Comparison of ENCODE assay signal across 18 cellular contexts in genomic region chr6:72425003-72425681, GRCh38.
DNase-seq lines count a peak whose midpoint lies in the region; ATAC-seq, FAIRE-seq and TF ChIP-seq lines count a peak whose summit lies in the region.
"Had no signal": no experiment of that assay in that cellular context is flagged by ENCODE, and none has a peak within 500 bp of the region (broad histone marks: within the 10 kb centered on the region; RNA-seq: fewer than 3 reads in every experiment).

No MANE protein-coding gene starts in this region.

- no peaks in the 10 kb centered on the region for H3K36me3 ChIP-seq in BJ (ENCODE audit: control insufficient read depth, insufficient read depth, low read length)
- H3K36me3 ChIP-seq in K562 (ENCODE audit: control insufficient read depth, insufficient read depth, low read length) = no peaks in the 10 kb centered on the region
- no peaks in the 10 kb centered on the region for H3K36me3 ChIP-seq in keratinocyte (ENCODE audit: control insufficient read depth in 2 of 2, extremely low read depth in 1 of 2, insufficient read depth in 2 of 2, low read length in 2 of 2)
- H3K36me3 ChIP-seq in right lobe of liver = no peaks in the 10 kb centered on the region
- no peaks in the 10 kb centered on the region for H3K36me3 ChIP-seq in uterus
- H3K36me3 ChIP-seq: left ventricle myocardium inferior had no signal

- CTCF ChIA-PET in BJ (lab: Yijun Ruan, JAX) = interaction anchor here (1.3 to 4.5 kb wide), 4 partner anchors 13 to 191 kb away, joined by 3 to 22 read pairs (median 4); no protein-coding TSS in a partner anchor
- CTCF ChIA-PET in K562 (lab: Yijun Ruan, JAX; ENCODE audit: low intra/inter-chr PET ratio) = no interaction called here

- H3K27ac ChIP-seq in K562 (ENCODE audit: extremely low read depth, low read depth, low read length) (no peak overlapping the region), keratinocyte (ENCODE audit: control insufficient read depth, insufficient read depth, low read length) (peak overlapping the region; percentile 10), right lobe of liver (no peak overlapping the region), uterus (no peak overlapping the region)
- H3K27ac ChIP-seq: C4-2B, left ventricle myocardium inferior had no signal

- WGBS in K562 (ENCODE audit: insufficient coverage, low coverage, missing lambda C conversion rate) = 46% methylated on average over 4 of the region's 4 CpGs
- 31% methylated on average over 4 of the region's 4 CpGs for WGBS in right lobe of liver (ENCODE audit: insufficient coverage, low coverage, low lambda C conversion rate, missing lambda C conversion rate)

- FAIRE-seq in K562 (lab: Jason Lieb, UNC) (no peak), keratinocyte (lab: Jason Lieb, UNC) (peak; percentile 85), GM19239 (lab: Jason Lieb, UNC) (no peak)
- FAIRE-seq: GM12892 had no signal

- in situ Hi-C loops in K562 (cut with MboI) = no loop called here

- no peak for TF ChIP-seq CTCF in BJ (IDR thresholded peaks at IDR 0.05; ENCODE audit: insufficient read depth, low read depth, low read length)
- no peak for TF ChIP-seq CTCF in K562 (IDR thresholded peaks at IDR 0.05 in 2 of 3, conservative IDR thresholded peaks at IDR 0.05 in 1 of 3; ENCODE audit: insufficient read depth in 2 of 3, low read depth in 1 of 3, low read length in 3 of 3)
- TF ChIP-seq CTCF in keratinocyte (optimal IDR thresholded peaks at IDR 0.05 in 1 of 3, IDR thresholded peaks at IDR 0.05 in 1 of 3, conservative IDR thresholded peaks at IDR 0.05 in 1 of 3; ENCODE audit: extremely low read depth in 1 of 3, insufficient read depth in 2 of 3, low read length in 3 of 3) = no peak
- TF ChIP-seq CTCF in right lobe of liver (IDR thresholded peaks at IDR 0.05) = no peak
- TF ChIP-seq CTCF in uterus (IDR thresholded peaks at IDR 0.05) = no peak

- ATAC-seq in K562 = no peak
- ATAC-seq in HG03442 (IDR thresholded peaks at IDR 0.05; ENCODE audit: unreplicated experiment) = no peak
- no peak for ATAC-seq in right lobe of liver
- ATAC-seq: activated CD4-positive, CD25-positive, alpha-beta regulatory T cell treated with anti-CD3 and anti-CD28 coated beads, Interleukin-2, amount 50 U/mL, for 24 hours; activated naive CD4-positive, alpha-beta T cell treated with anti-CD3 and anti-CD28 coated beads, Interleukin-2, amount 50 U/mL, for 72 hours had no signal

- H3K9ac ChIP-seq in K562 (ENCODE audit: insufficient read depth in 1 of 2, low read depth in 2 of 2, low read length in 2 of 2) = no peak overlapping the region
- no peak overlapping the region for H3K9ac ChIP-seq in keratinocyte (ENCODE audit: control insufficient read depth, extremely low read depth, insufficient read depth, low read length)

- H3K4me1 ChIP-seq in K562 (replicated peaks in 1 of 2; ENCODE audit: control insufficient read depth in 2 of 2, insufficient read depth in 2 of 2, low read length in 2 of 2) (peaks cover 0 to 11% of the 10 kb centered on the region in 2 experiments; a peak in 3 of 5 replicates), keratinocyte (ENCODE audit: control insufficient read depth, extremely low read depth, insufficient read depth, low read length) (peaks cover 41% of the 10 kb centered on the region), right lobe of liver (no peaks in the 10 kb centered on the region), uterus (no peaks in the 10 kb centered on the region)
- H3K4me1 ChIP-seq: left ventricle myocardium inferior had no signal

- no peak for TF ChIP-seq EP300 in K562 (IDR thresholded peaks at IDR 0.05; ENCODE audit: low read length)

- peak overlapping the region; percentile 39; the same call in 1 of the 2 replicates for H2AFZ ChIP-seq in K562 (ENCODE audit: low read depth, low read length)
- H2AFZ ChIP-seq in keratinocyte (ENCODE audit: control insufficient read depth, low read length) = peak overlapping the region; percentile 10

- no peak overlapping the region for H3K4me2 ChIP-seq in K562 (ENCODE audit: insufficient read depth, low read length)
- peak overlapping the region; percentile 23 for H3K4me2 ChIP-seq in keratinocyte (ENCODE audit: control insufficient read depth, extremely low read depth, insufficient read depth, low read depth, low read length)

- H3K79me2 ChIP-seq in K562 (ENCODE audit: control insufficient read depth, insufficient read depth, low read length) (no peaks in the 10 kb centered on the region), keratinocyte (ENCODE audit: control insufficient read depth, insufficient read depth, low read length) (no peaks in the 10 kb centered on the region)

- dilution Hi-C loops in keratinocyte (cut with MboI; ENCODE audit: extremely low pct_ligation_motif_present, low sequenced_read_pairs) = loop anchor here (25.0 kb wide), 1 partner anchor 137 kb away; no protein-coding TSS in a partner anchor

- TF ChIP-seq RAD21 in K562 (CRISPR knock-in tag; conservative IDR thresholded peaks at IDR 0.05 in 1 of 2, IDR thresholded peaks at IDR 0.05 in 1 of 2) = no peak

- DNase-seq in BJ (ENCODE audit: low read depth) = peak; percentile 94
- peak; percentile 84 for DNase-seq in M059J (ENCODE audit: low read depth)
- no peak for DNase-seq in K562 (ENCODE audit: extremely low read depth in 1 of 4, low spot score in 3 of 4)
- DNase-seq in keratinocyte (ENCODE audit: low read depth, low spot score) = peak; percentile 45
- no peak for DNase-seq in GM19239 (ENCODE audit: insufficient read length, low spot score)
- DNase-seq in right lobe of liver = no peak
- DNase-seq in uterus = no peak
- DNase-seq: activated CD8-positive, alpha-beta memory T cell treated with anti-CD3 and anti-CD28 coated beads, Interleukin-2, amount 50 U/mL, for 48 hours; DND-41; left ventricle myocardium inferior; naive B cell; NCI-H510A treated with DMSO at 0.1 percent for 48 hours; posterior cingulate gyrus had no signal

- intact Hi-C loops in K562 (cut with micrococcal nuclease) = no loop called here
- intact Hi-C loops in right lobe of liver (cut with DNase I) = no loop called here
- intact Hi-C loops in uterus (cut with DNase I; ENCODE audit: low total_unique reads) = no loop called here

- H3K9me1 ChIP-seq in K562 (ENCODE audit: control insufficient read depth, insufficient read depth, low read length) (no peaks in the 10 kb centered on the region), keratinocyte (ENCODE audit: control insufficient read depth, extremely low read depth, insufficient read depth, low read length) (no peaks in the 10 kb centered on the region)

- POLR2A ChIA-PET in BJ (lab: Charles Lee) (no interaction called here), K562 (lab: Yijun Ruan, JAX) (no interaction called here)

- H3K9me3 ChIP-seq in K562 (replicated peaks; ENCODE audit: control insufficient read depth, insufficient read depth, low read depth, low read length) (no peaks in the 10 kb centered on the region), keratinocyte (ENCODE audit: control insufficient read depth, low read depth, low read length) (no peaks in the 10 kb centered on the region), right lobe of liver (no peaks in the 10 kb centered on the region), uterus (no peaks in the 10 kb centered on the region)
- H3K9me3 ChIP-seq: left ventricle myocardium inferior had no signal

- H4K20me1 ChIP-seq in K562 (replicated peaks; ENCODE audit: control insufficient read depth, insufficient read depth, low read length) = no peaks in the 10 kb centered on the region
- no peaks in the 10 kb centered on the region for H4K20me1 ChIP-seq in keratinocyte (ENCODE audit: control insufficient read depth, extremely low read depth, insufficient read depth, low read length)

- TF ChIP-seq POLR2A in K562 (conservative IDR thresholded peaks at IDR 0.05) (no peak), right lobe of liver (IDR thresholded peaks at IDR 0.05) (no peak), uterus (IDR thresholded peaks at IDR 0.05) (no peak)

- H3K4me3 ChIP-seq in BJ (ENCODE audit: low read depth, low read length) = no peak overlapping the region
- no peak overlapping the region for H3K4me3 ChIP-seq in K562
- H3K4me3 ChIP-seq in keratinocyte (ENCODE audit: control insufficient read depth in 2 of 3, extremely low read depth in 1 of 3, insufficient read depth in 2 of 3, low read depth in 1 of 3, low read length in 3 of 3) = peak overlapping the region in 1 of 3 experiments; percentile 48
- H3K4me3 ChIP-seq in right lobe of liver = no peak overlapping the region
- no peak overlapping the region for H3K4me3 ChIP-seq in uterus
- H3K4me3 ChIP-seq: left ventricle myocardium inferior had no signal

- H3K27me3 ChIP-seq in BJ (ENCODE audit: control insufficient read depth, insufficient read depth, low read length) = no peaks in the 10 kb centered on the region
- no peaks in the 10 kb centered on the region for H3K27me3 ChIP-seq in K562 (ENCODE audit: control insufficient read depth in 2 of 2, insufficient read depth in 2 of 2, low read length in 2 of 2)
- H3K27me3 ChIP-seq in keratinocyte (ENCODE audit: control insufficient read depth, extremely low read depth, insufficient read depth, low read length) = no peaks in the 10 kb centered on the region
- no peaks in the 10 kb centered on the region for H3K27me3 ChIP-seq in right lobe of liver
- no peaks in the 10 kb centered on the region for H3K27me3 ChIP-seq in uterus

- BruUV-seq in K562 (replicated peaks; lab: Mats Ljungman, UMichigan) = no TSS peak

TF ChIP-seq in K562, 482 proteins besides CTCF, POLR2A, EP300 and RAD21:
- TF ChIP-seq CSDE1 (IDR thresholded peaks at IDR 0.05) = no peak
- TF ChIP-seq C11orf30 (IDR thresholded peaks at IDR 0.05; ENCODE audit: low read depth) = no peak
- no peak for TF ChIP-seq MTA1 (IDR thresholded peaks at IDR 0.05; ENCODE audit: borderline replicate concordance)
- no peak for TF ChIP-seq XRCC4 (IDR thresholded peaks at IDR 0.05; ENCODE audit: extremely low read depth, insufficient read depth, insufficient read length)

Comparison
In these comparisons a context has a peak if more than half of its experiments do, and no peak if none do; other contexts are left out.
1. DNase-seq: peak in BJ (single experiment), M059J (single experiment) and keratinocyte (single experiment); none in K562 (0 of 4), GM19239 (single experiment), right lobe of liver (0 of 3) and uterus (0 of 2).